35 cellular contexts compared by ENCODE assay signal in the genomic region with DNA sequence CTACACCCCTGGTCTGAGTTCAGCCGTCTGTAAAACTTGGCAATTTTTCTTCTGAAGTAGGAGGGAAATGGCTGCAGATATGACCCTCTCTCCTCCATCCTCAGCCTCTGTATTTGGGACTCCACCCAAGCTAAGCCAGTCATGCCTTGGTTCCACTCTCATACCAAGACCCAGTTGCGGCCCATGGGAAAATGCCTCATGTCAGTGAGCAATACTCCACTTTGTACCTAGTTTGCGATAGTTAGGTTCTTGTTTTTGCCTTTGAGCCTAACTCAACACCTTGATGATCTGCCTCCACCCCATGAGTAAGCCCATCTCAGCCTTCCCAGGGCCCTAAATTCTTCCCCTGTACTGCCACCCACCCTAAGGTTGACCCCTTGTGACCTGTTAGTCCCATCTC.
"Had no signal": no experiment of that assay in that cellular context is flagged by ENCODE, and none has a peak within 500 bp of the region (broad histone marks: within the 10 kb centered on the region; RNA-seq: fewer than 3 reads in every experiment).

No MANE protein-coding gene starts in this region.

- DNase-seq: activated B cell treated with CpG ODN at 0.5 μM for 24 hours; activated CD4-positive, alpha-beta T cell treated with anti-CD3 and anti-CD28 coated beads for 48 hours; activated CD4-positive, alpha-beta T cell treated with anti-CD3 and anti-CD28 coated beads, Interleukin-2, amount 50 U/mL, for 1 hour; activated CD4-positive, alpha-beta T cell treated with anti-CD3 and anti-CD28 coated beads, Interleukin-2, amount 50 U/mL, for 48 hours; activated CD8-positive, alpha-beta memory T cell treated with anti-CD3 and anti-CD28 coated beads for 24 hours; activated CD8-positive, alpha-beta T cell treated with anti-CD3 and anti-CD28 coated beads for 36 hours; activated effector memory CD4-positive, alpha-beta T cell treated with anti-CD3 and anti-CD28 coated beads, Interleukin-2, amount 50 U/mL, for 16 hours; activated naive CD4-positive, alpha-beta T cell treated with anti-CD3 and anti-CD28 coated beads for 36 hours; activated naive CD8-positive, alpha-beta T cell treated with anti-CD3 and anti-CD28 coated beads for 36 hours; activated naive CD8-positive, alpha-beta T cell treated with anti-CD3 and anti-CD28 coated beads, Interleukin-2, amount 50 U/mL, for 24 hours; activated T-cell treated with anti-CD3 and anti-CD28 coated beads, Interleukin-2, amount 50 U/mL, for 4 hours; adrenal gland; amygdala; aorta; cortex of kidney; dermis blood vessel endothelial cell; effector CD4-positive, alpha-beta T cell; effector memory CD8-positive, alpha-beta T cell; erythroblast; foreskin melanocyte; head of caudate nucleus; T-helper 1 cell; T-helper 17 cell; T1000; WERI-Rb-1 had no signal

- H3K9me3 Mint-ChIP-seq: activated B cell treated with CpG ODN at 0.5 μM for 24 hours; activated CD8-positive, alpha-beta T cell treated with anti-CD3 and anti-CD28 coated beads for 36 hours; activated naive CD4-positive, alpha-beta T cell treated with anti-CD3 and anti-CD28 coated beads for 36 hours; activated naive CD4-positive, alpha-beta T cell treated with anti-CD3 and anti-CD28 coated beads, Interleukin-2, amount 50 U/mL, for 24 hours; activated naive CD8-positive, alpha-beta T cell treated with anti-CD3 and anti-CD28 coated beads for 36 hours; activated naive CD8-positive, alpha-beta T cell treated with anti-CD3 and anti-CD28 coated beads, Interleukin-2, amount 50 U/mL, for 24 hours; activated T-cell treated with anti-CD3 and anti-CD28 coated beads, Interleukin-2, amount 50 U/mL, for 4 hours; activated T-helper 2 cell treated with anti-CD3 and anti-CD28 coated beads, Interferon-gamma antibody, Interleukin-2, Interleukin-4, amounts not matched to agents 10 μg/mL and 5 μg/mL and 100 μg/mL, durations not matched to agents 14 hours and 24 hours and 36 hours; brain; central memory CD8-positive, alpha-beta T cell; effector memory CD8-positive, alpha-beta T cell; T-helper 2 cell treated with Interferon-gamma antibody and Interleukin-4, amounts not matched to agents 5 μg/mL and 100 μg/mL, for 36 hours had no signal

- H3K4me1 ChIP-seq: adrenal gland, breast epithelium, esophagus muscularis mucosa, gastroesophageal sphincter had no signal

- H3K36me3 ChIP-seq: adrenal gland, breast epithelium, esophagus muscularis mucosa, gastroesophageal sphincter had no signal

- H3K4me1 Mint-ChIP-seq: activated naive CD4-positive, alpha-beta T cell treated with anti-CD3 and anti-CD28 coated beads, Interleukin-2, amount 50 U/mL, for 24 hours; activated naive CD8-positive, alpha-beta T cell treated with anti-CD3 and anti-CD28 coated beads for 36 hours; activated naive CD8-positive, alpha-beta T cell treated with anti-CD3 and anti-CD28 coated beads, Interleukin-2, amount 50 U/mL, for 24 hours; central memory CD8-positive, alpha-beta T cell; T-helper 17 cell had no signal

- H3K9me3 ChIP-seq: adrenal gland, breast epithelium, esophagus muscularis mucosa, gastroesophageal sphincter had no signal

- H3K4me3 Mint-ChIP-seq: activated B cell treated with CpG ODN at 0.5 μM for 24 hours; activated CD8-positive, alpha-beta T cell treated with anti-CD3 and anti-CD28 coated beads for 36 hours; activated naive CD4-positive, alpha-beta T cell treated with anti-CD3 and anti-CD28 coated beads for 36 hours; activated naive CD4-positive, alpha-beta T cell treated with anti-CD3 and anti-CD28 coated beads, Interleukin-2, amount 50 U/mL, for 24 hours; activated naive CD8-positive, alpha-beta T cell treated with anti-CD3 and anti-CD28 coated beads for 36 hours; activated naive CD8-positive, alpha-beta T cell treated with anti-CD3 and anti-CD28 coated beads, Interleukin-2, amount 50 U/mL, for 24 hours; activated T-cell treated with anti-CD3 and anti-CD28 coated beads, Interleukin-2, amount 50 U/mL, for 4 hours; brain; central memory CD8-positive, alpha-beta T cell; effector memory CD8-positive, alpha-beta T cell; T-helper 17 cell; T-helper 2 cell treated with Interferon-gamma antibody and Interleukin-4, amounts not matched to agents 5 μg/mL and 100 μg/mL, for 36 hours had no signal

- H3K27ac ChIP-seq: adrenal gland, breast epithelium, esophagus muscularis mucosa, gastroesophageal sphincter, WERI-Rb-1 had no signal

- ATAC-seq: activated CD4-positive, CD25-positive, alpha-beta regulatory T cell treated with anti-CD3 and anti-CD28 coated beads, Interleukin-2, amount 50 U/mL, for 24 hours; activated CD8-positive, alpha-beta T cell treated with anti-CD3 and anti-CD28 coated beads for 36 hours; activated naive CD8-positive, alpha-beta T cell treated with anti-CD3 and anti-CD28 coated beads, Interleukin-2, amount 50 U/mL, for 24 hours; activated T-cell treated with anti-CD3 and anti-CD28 coated beads, Interleukin-2, amount 50 U/mL, for 4 hours; effector memory CD8-positive, alpha-beta T cell; gastroesophageal sphincter; T-helper 17 cell had no signal

- H3K36me3 Mint-ChIP-seq: activated naive CD4-positive, alpha-beta T cell treated with anti-CD3 and anti-CD28 coated beads, Interleukin-2, amount 50 U/mL, for 24 hours; activated naive CD8-positive, alpha-beta T cell treated with anti-CD3 and anti-CD28 coated beads for 36 hours; brain had no signal

- FAIRE-seq: colon had no signal

- H3K4me3 ChIP-seq: adrenal gland, breast epithelium, esophagus muscularis mucosa, gastroesophageal sphincter had no signal

- H3K27me3 ChIP-seq: breast epithelium had no signal

- H3K27ac Mint-ChIP-seq: activated B cell treated with CpG ODN at 0.5 μM for 24 hours; activated CD8-positive, alpha-beta T cell treated with anti-CD3 and anti-CD28 coated beads for 36 hours; activated naive CD4-positive, alpha-beta T cell treated with anti-CD3 and anti-CD28 coated beads for 36 hours; activated naive CD4-positive, alpha-beta T cell treated with anti-CD3 and anti-CD28 coated beads, Interleukin-2, amount 50 U/mL, for 24 hours; activated naive CD8-positive, alpha-beta T cell treated with anti-CD3 and anti-CD28 coated beads for 36 hours; activated naive CD8-positive, alpha-beta T cell treated with anti-CD3 and anti-CD28 coated beads, Interleukin-2, amount 50 U/mL, for 24 hours; activated T-helper 2 cell treated with anti-CD3 and anti-CD28 coated beads, Interferon-gamma antibody, Interleukin-2, Interleukin-4, amounts not matched to agents 10 μg/mL and 5 μg/mL and 100 μg/mL, durations not matched to agents 14 hours and 24 hours and 36 hours; brain; effector memory CD8-positive, alpha-beta T cell; T-helper 17 cell; T-helper 2 cell treated with Interferon-gamma antibody and Interleukin-4, amounts not matched to agents 5 μg/mL and 100 μg/mL, for 36 hours had no signal
